In genomic region chr1:87521446-87521845, GRCh38 we compare ENCODE assay signal across 6 cellular contexts.
"Had no signal": no experiment of that assay in that cellular context is flagged by ENCODE, and none has a peak within 500 bp of the region (broad histone marks: within the 10 kb centered on the region; RNA-seq: fewer than 3 reads in every experiment).

No MANE protein-coding gene starts in this region.

- H3K27ac ChIP-seq: HL-60 had no signal

- H3K4me3 ChIP-seq: K562 had no signal

- DNase-seq: IMR-90, KBM-7 had no signal

- H3K27me3 Mint-ChIP-seq: IgD-negative memory B cell had no signal

- H3K27ac Mint-ChIP-seq: IgD-negative memory B cell had no signal

- H3K9me3 Mint-ChIP-seq: IgD-negative memory B cell had no signal

- H3K4me3 Mint-ChIP-seq: IgD-negative memory B cell had no signal

- ATAC-seq: HepG2, K562 had no signal
